In the genomic region with DNA sequence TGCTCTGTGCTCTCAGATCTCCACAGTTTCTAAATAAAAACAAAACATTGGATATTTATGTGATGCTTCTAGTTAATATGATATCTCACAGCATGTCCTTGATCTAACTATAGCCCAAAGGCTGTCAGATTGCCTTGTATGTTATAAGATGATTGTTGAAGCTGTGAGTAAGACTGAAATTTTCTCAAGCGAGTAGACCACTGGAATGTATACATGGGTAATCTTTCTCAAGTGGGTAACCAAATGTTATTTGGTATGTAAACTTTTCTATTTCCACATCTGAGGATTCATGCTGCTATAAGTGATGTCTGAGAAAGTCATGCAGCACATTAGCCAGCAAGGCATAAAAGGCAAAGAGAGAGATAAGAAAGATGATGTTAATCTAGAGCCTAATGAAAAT, we compare ENCODE assay signal across 26 cellular contexts.
DNase-seq lines count a peak whose midpoint lies in the region; ATAC-seq and TF ChIP-seq lines count a peak whose summit lies in the region.
"Had no signal": no experiment of that assay in that cellular context is flagged by ENCODE, and none has a peak within 500 bp of the region (broad histone marks: within the 10 kb centered on the region; RNA-seq: fewer than 3 reads in every experiment).

No MANE protein-coding gene starts in this region.

- H3K27me3 ChIP-seq in RWPE2 (ENCODE audit: insufficient read depth, poor library complexity, severe bottlenecking) (no peaks in the 10 kb centered on the region), sigmoid colon (no peaks in the 10 kb centered on the region)
- H3K27me3 ChIP-seq: ascending aorta, foreskin keratinocyte had no signal

- no peaks in the 10 kb centered on the region for H3K4me1 Mint-ChIP-seq in activated CD4-positive, alpha-beta T cell treated with anti-CD3 and anti-CD28 coated beads, Interleukin-2, amount 10 ng/mL, durations not matched to agents 24 days and 14 days
- H3K4me1 Mint-ChIP-seq: activated naive CD4-positive, alpha-beta T cell treated with anti-CD3 and anti-CD28 coated beads, Interleukin-2, amount 10 ng/mL, durations not matched to agents 7 days and 5 days; CD8-positive, alpha-beta memory T cell; memory B cell; stimulated activated memory B cell treated with anti-CD40 and anti-IgM and Interleukin-4, amounts not matched to agents 10 μg/mL and 1 μg/mL and 100 μg/mL, for 72 hours had no signal

- intact Hi-C loops in sigmoid colon (cut with DNase I) = loop anchor here (10.0 kb wide), 2 partner anchors 228 to 308 kb away; no protein-coding TSS in a partner anchor
- intact Hi-C loops in activated CD4-positive, alpha-beta T cell treated with anti-CD3 and anti-CD28 coated beads, Interleukin-2, amount 10 ng/mL, durations not matched to agents 24 days and 14 days (cut with micrococcal nuclease) = no loop called here

- no peak overlapping the region for H3K27ac ChIP-seq in RWPE2 (ENCODE audit: poor library complexity, severe bottlenecking)
- peak overlapping the region in 3 of 4 donors; percentile 56 to 73 (median 57) for H3K27ac ChIP-seq in sigmoid colon
- H3K27ac ChIP-seq: ascending aorta, coronary artery, foreskin keratinocyte, thoracic aorta had no signal

- TF ChIP-seq EP300 in sigmoid colon (IDR thresholded peaks at IDR 0.05) = no peak

- H3K4me1 ChIP-seq in RWPE2 (ENCODE audit: insufficient read depth, poor library complexity, severe bottlenecking) (no peaks in the 10 kb centered on the region), sigmoid colon (peaks cover 0 to 24% (median 22%) of the 10 kb centered on the region in 4 donors)
- H3K4me1 ChIP-seq: ascending aorta, foreskin keratinocyte had no signal

- H3K9me3 ChIP-seq in RWPE2 (ENCODE audit: severe bottlenecking) = no peaks in the 10 kb centered on the region
- no peaks in the 10 kb centered on the region for H3K9me3 ChIP-seq in sigmoid colon
- H3K9me3 ChIP-seq: ascending aorta, thoracic aorta had no signal

- ATAC-seq in RWPE2 (ENCODE audit: low read depth) (peak; percentile 56; the same call in 2 of the 3 replicates), HG03439 (IDR thresholded peaks at IDR 0.05; ENCODE audit: unreplicated experiment) (no peak)
- ATAC-seq: activated T-cell treated with anti-CD3 and anti-CD28 coated beads, Interleukin-2, amount 50 U/mL, for 4 hours; sciatic nerve; stimulated activated memory B cell treated with anti-CD40 and anti-IgM and Interleukin-4, amounts not matched to agents 10 μg/mL and 1 μg/mL and 100 μg/mL, for 72 hours had no signal

- no peaks in the 10 kb centered on the region for H3K36me3 Mint-ChIP-seq in activated CD4-positive, alpha-beta T cell treated with anti-CD3 and anti-CD28 coated beads, Interleukin-2, amount 10 ng/mL, durations not matched to agents 24 days and 14 days (ENCODE audit: low read depth)
- H3K36me3 Mint-ChIP-seq: activated naive CD4-positive, alpha-beta T cell treated with anti-CD3 and anti-CD28 coated beads, Interleukin-2, amount 10 ng/mL, durations not matched to agents 7 days and 5 days; CD8-positive, alpha-beta memory T cell; memory B cell; stimulated activated memory B cell treated with anti-CD40 and anti-IgM and Interleukin-4, amounts not matched to agents 10 μg/mL and 1 μg/mL and 100 μg/mL, for 72 hours had no signal

- H3K4me3 Mint-ChIP-seq in activated CD4-positive, alpha-beta T cell treated with anti-CD3 and anti-CD28 coated beads, Interleukin-2, amount 10 ng/mL, durations not matched to agents 24 days and 14 days = no peak overlapping the region
- H3K4me3 Mint-ChIP-seq: activated naive CD4-positive, alpha-beta T cell treated with anti-CD3 and anti-CD28 coated beads, Interleukin-2, amount 10 ng/mL, durations not matched to agents 7 days and 5 days; activated T-cell treated with anti-CD3 and anti-CD28 coated beads, Interleukin-2, amount 50 U/mL, for 4 hours; CD8-positive, alpha-beta memory T cell; memory B cell; nephron; stimulated activated memory B cell treated with anti-CD40 and anti-IgM and Interleukin-4, amounts not matched to agents 10 μg/mL and 1 μg/mL and 100 μg/mL, for 72 hours had no signal

- WGBS in sigmoid colon, 2 donors = 63 to 71% methylated on average over 1 of the region's 1 CpG

- H3K36me3 ChIP-seq in RWPE2 (ENCODE audit: low read depth) = no peaks in the 10 kb centered on the region
- no peaks in the 10 kb centered on the region for H3K36me3 ChIP-seq in sigmoid colon
- H3K36me3 ChIP-seq: ascending aorta, thoracic aorta had no signal

- DNase-seq in EL = peak; percentile 74
- DNase-seq in RWPE2 (ENCODE audit: low spot score) = no peak
- DNase-seq in fibroblast of peridontal ligament (ENCODE audit: extremely low read depth) = peak; percentile 45
- no peak for DNase-seq in sigmoid colon
- DNase-seq in SHP77 (lab: John Stamatoyannopoulos, UW) = no peak
- no peak for DNase-seq in activated CD4-positive, alpha-beta T cell treated with anti-CD3 and anti-CD28 coated beads, Interleukin-2, amount 10 ng/mL, durations not matched to agents 24 days and 14 days
- DNase-seq in KG1 (lab: John Stamatoyannopoulos, UW) = no peak
- DNase-seq: activated CD4-positive, CD25-positive, alpha-beta regulatory T cell treated with anti-CD3 and anti-CD28 coated beads, Interleukin-2, amount 50 U/mL, for 72 hours; activated naive CD4-positive, alpha-beta T cell treated with anti-CD3 and anti-CD28 coated beads, Interleukin-2, amount 10 ng/mL, durations not matched to agents 7 days and 5 days; activated T-cell treated with anti-CD3 and anti-CD28 coated beads, Interleukin-2, amount 50 U/mL, for 4 hours; CD8-positive, alpha-beta memory T cell; foreskin keratinocyte; Karpas-422; NCI-H1092 treated with DMSO at 0.1 percent for 48 hours; NCI-H2081; NCI-H510A; stimulated activated CD4-positive, alpha-beta T cell treated with anti-CD3 and anti-CD28 coated beads, Interleukin-1b, Interleukin-23, amount 100 ng/mL, for 48 hours; T1000 had no signal

- H3K27ac Mint-ChIP-seq in activated CD4-positive, alpha-beta T cell treated with anti-CD3 and anti-CD28 coated beads, Interleukin-2, amount 10 ng/mL, durations not matched to agents 24 days and 14 days = no peak overlapping the region
- H3K27ac Mint-ChIP-seq: activated naive CD4-positive, alpha-beta T cell treated with anti-CD3 and anti-CD28 coated beads, Interleukin-2, amount 10 ng/mL, durations not matched to agents 7 days and 5 days; CD8-positive, alpha-beta memory T cell; memory B cell; nephron; stimulated activated memory B cell treated with anti-CD40 and anti-IgM and Interleukin-4, amounts not matched to agents 10 μg/mL and 1 μg/mL and 100 μg/mL, for 72 hours had no signal

- H3K4me3 ChIP-seq in RWPE2 (ENCODE audit: severe bottlenecking) (no peak overlapping the region), sigmoid colon (no peak overlapping the region)
- H3K4me3 ChIP-seq: ascending aorta, coronary artery, thoracic aorta had no signal

- no peak for TF ChIP-seq POLR2A in sigmoid colon (IDR thresholded peaks at IDR 0.05)

- TF ChIP-seq CTCF in RWPE2 (IDR thresholded peaks at IDR 0.05; ENCODE audit: poor library complexity, severe bottlenecking) (no peak), sigmoid colon (IDR thresholded peaks at IDR 0.05) (no peak)

- H3K9me3 Mint-ChIP-seq in activated CD4-positive, alpha-beta T cell treated with anti-CD3 and anti-CD28 coated beads, Interleukin-2, amount 10 ng/mL, durations not matched to agents 24 days and 14 days = peaks cover 4% of the 10 kb centered on the region
- H3K9me3 Mint-ChIP-seq: nephron had no signal

- H3K27me3 Mint-ChIP-seq in activated CD4-positive, alpha-beta T cell treated with anti-CD3 and anti-CD28 coated beads, Interleukin-2, amount 10 ng/mL, durations not matched to agents 24 days and 14 days = no peaks in the 10 kb centered on the region
- H3K27me3 Mint-ChIP-seq: activated naive CD4-positive, alpha-beta T cell treated with anti-CD3 and anti-CD28 coated beads, Interleukin-2, amount 10 ng/mL, durations not matched to agents 7 days and 5 days; CD8-positive, alpha-beta memory T cell; stimulated activated memory B cell treated with anti-CD40 and anti-IgM and Interleukin-4, amounts not matched to agents 10 μg/mL and 1 μg/mL and 100 μg/mL, for 72 hours had no signal

Comparison
In these comparisons a context has a peak if more than half of its experiments do, and no peak if none do; other contexts are left out.
1. DNase-seq: peak in EL (single experiment) and fibroblast of peridontal ligament (single experiment); none in RWPE2 (single experiment), sigmoid colon (single experiment), SHP77 (0 of 2), activated CD4-positive, alpha-beta T cell treated with anti-CD3 and anti-CD28 coated beads, Interleukin-2, amount 10 ng/mL, durations not matched to agents 24 days and 14 days (single experiment) and KG1 (single experiment).